ENCODE assay signal across 22 cellular contexts in the genomic region with DNA sequence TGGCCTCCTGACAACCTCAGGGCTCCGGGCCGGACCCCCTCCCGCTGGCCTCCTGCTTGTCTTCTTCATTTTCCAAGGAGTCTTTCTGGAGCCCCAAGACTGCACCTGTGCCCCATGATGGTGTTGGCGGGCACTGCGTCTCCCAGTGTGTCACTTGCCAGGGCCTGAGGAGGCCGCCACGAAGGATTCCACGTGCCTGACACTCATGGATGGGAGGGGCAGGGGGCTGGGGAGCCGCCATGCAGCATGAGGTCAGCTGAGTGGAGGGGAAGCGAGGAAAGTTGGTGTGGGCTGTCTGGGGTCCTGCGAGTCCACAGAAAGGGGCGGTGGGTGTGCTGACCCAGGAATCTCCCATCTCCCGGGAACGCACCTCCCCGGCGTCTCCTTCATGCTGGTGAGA.
"Had no signal": no experiment of that assay in that cellular context is flagged by ENCODE, and none has a peak within 500 bp of the region (broad histone marks: within the 10 kb centered on the region; RNA-seq: fewer than 3 reads in every experiment).

No MANE protein-coding gene starts in this region.

- H3K9me3 ChIP-seq: ascending aorta had no signal

- H3K36me3 ChIP-seq: cardiac muscle cell had no signal

- DNase-seq: activated CD4-positive, alpha-beta T cell treated with anti-CD3 and anti-CD28 coated beads for 36 hours; activated CD4-positive, alpha-beta T cell treated with anti-CD3 and anti-CD28 coated beads, Interleukin-2, amount 10 ng/mL, durations not matched to agents 7 days and 5 days; activated CD4-positive, alpha-beta T cell treated with anti-CD3 and anti-CD28 coated beads, Interleukin-2, amount 50 U/mL, for 48 hours; activated CD8-positive, alpha-beta T cell treated with anti-CD3 and anti-CD28 coated beads, Interleukin-2, amount 10 ng/mL, durations not matched to agents 7 days and 5 days; activated gamma-delta T cell; activated naive CD4-positive, alpha-beta T cell treated with Interleukin-2 at 50 U/mL for 16 hours; activated naive CD8-positive, alpha-beta T cell treated with anti-CD3 and anti-CD28 coated beads, Interleukin-2, amount 10 ng/mL, durations not matched to agents 7 days and 5 days; activated T-cell treated with anti-CD3 and anti-CD28 coated beads, Interleukin-2, amount 50 U/mL, for 24 hours; amygdala; NCI-H187; NCI-H510A; NCI-H526; NCI-H748 treated with DMSO at 0.1 percent for 48 hours; NK-92 treated with Interleukin-12 subunit alpha and Interleukin-12 subunit beta, amount 100 ng/mL, for 24 hours; PC-9; T1000 had no signal

- H3K36me3 Mint-ChIP-seq: activated naive CD4-positive, alpha-beta T cell treated with anti-CD3 and anti-CD28 coated beads, Interleukin-2, amount 50 U/mL, for 24 hours; activated naive CD8-positive, alpha-beta T cell treated with anti-CD3 and anti-CD28 coated beads, Interleukin-2, amount 10 ng/mL, durations not matched to agents 7 days and 5 days had no signal

- H3K4me1 Mint-ChIP-seq: activated CD4-positive, alpha-beta T cell treated with anti-CD3 and anti-CD28 coated beads for 36 hours; activated CD4-positive, alpha-beta T cell treated with anti-CD3 and anti-CD28 coated beads, Interleukin-2, amount 10 ng/mL, durations not matched to agents 7 days and 5 days; activated naive CD4-positive, alpha-beta T cell treated with anti-CD3 and anti-CD28 coated beads, Interleukin-2, amount 50 U/mL, for 24 hours; activated naive CD8-positive, alpha-beta T cell treated with anti-CD3 and anti-CD28 coated beads, Interleukin-2, amount 10 ng/mL, durations not matched to agents 7 days and 5 days had no signal

- H3K27ac ChIP-seq: cardiac muscle cell, PC-9 had no signal

- ATAC-seq: activated CD4-positive, alpha-beta T cell treated with anti-CD3 and anti-CD28 coated beads for 36 hours; activated CD8-positive, alpha-beta T cell treated with anti-CD3 and anti-CD28 coated beads, Interleukin-2, amount 10 ng/mL, durations not matched to agents 7 days and 5 days; Right ventricle myocardium inferior had no signal

- H3K27me3 ChIP-seq: ascending aorta, cardiac muscle cell had no signal

- H3K9me3 Mint-ChIP-seq: activated naive CD4-positive, alpha-beta T cell treated with anti-CD3 and anti-CD28 coated beads, Interleukin-2, amount 50 U/mL, for 24 hours; activated naive CD8-positive, alpha-beta T cell treated with anti-CD3 and anti-CD28 coated beads, Interleukin-2, amount 10 ng/mL, durations not matched to agents 7 days and 5 days; activated T-cell treated with anti-CD3 and anti-CD28 coated beads, Interleukin-2, amount 50 U/mL, for 24 hours; activated T-helper 2 cell treated with anti-CD3 and anti-CD28 coated beads, Interferon-gamma antibody, Interleukin-2, Interleukin-4, amounts not matched to agents 10 μg/mL and 5 μg/mL and 100 μg/mL, durations not matched to agents 14 hours and 24 hours and 36 hours had no signal

- H3K27me3 Mint-ChIP-seq: activated CD4-positive, alpha-beta T cell treated with anti-CD3 and anti-CD28 coated beads, Interleukin-2, amount 10 ng/mL, durations not matched to agents 7 days and 5 days; activated naive CD4-positive, alpha-beta T cell treated with anti-CD3 and anti-CD28 coated beads, Interleukin-2, amount 50 U/mL, for 24 hours had no signal

- FAIRE-seq: RCC 7860 had no signal

- H3K4me2 ChIP-seq: PC-9 had no signal

- H3K4me3 Mint-ChIP-seq: activated CD4-positive, alpha-beta T cell treated with anti-CD3 and anti-CD28 coated beads for 36 hours; activated CD4-positive, alpha-beta T cell treated with anti-CD3 and anti-CD28 coated beads, Interleukin-2, amount 10 ng/mL, durations not matched to agents 7 days and 5 days; activated CD8-positive, alpha-beta T cell treated with anti-CD3 and anti-CD28 coated beads, Interleukin-2, amount 10 ng/mL, durations not matched to agents 7 days and 5 days; activated naive CD4-positive, alpha-beta T cell treated with anti-CD3 and anti-CD28 coated beads, Interleukin-2, amount 50 U/mL, for 24 hours; activated naive CD8-positive, alpha-beta T cell treated with anti-CD3 and anti-CD28 coated beads, Interleukin-2, amount 10 ng/mL, durations not matched to agents 7 days and 5 days; activated T-cell treated with anti-CD3 and anti-CD28 coated beads, Interleukin-2, amount 50 U/mL, for 24 hours had no signal

- H3K27ac Mint-ChIP-seq: activated CD4-positive, alpha-beta T cell treated with anti-CD3 and anti-CD28 coated beads for 36 hours; activated CD4-positive, alpha-beta T cell treated with anti-CD3 and anti-CD28 coated beads, Interleukin-2, amount 10 ng/mL, durations not matched to agents 7 days and 5 days; activated CD8-positive, alpha-beta T cell treated with anti-CD3 and anti-CD28 coated beads, Interleukin-2, amount 10 ng/mL, durations not matched to agents 7 days and 5 days; activated naive CD4-positive, alpha-beta T cell treated with anti-CD3 and anti-CD28 coated beads, Interleukin-2, amount 50 U/mL, for 24 hours; activated naive CD8-positive, alpha-beta T cell treated with anti-CD3 and anti-CD28 coated beads, Interleukin-2, amount 10 ng/mL, durations not matched to agents 7 days and 5 days; activated T-cell treated with anti-CD3 and anti-CD28 coated beads, Interleukin-2, amount 50 U/mL, for 24 hours; activated T-helper 2 cell treated with anti-CD3 and anti-CD28 coated beads, Interferon-gamma antibody, Interleukin-2, Interleukin-4, amounts not matched to agents 10 μg/mL and 5 μg/mL and 100 μg/mL, durations not matched to agents 14 hours and 24 hours and 36 hours had no signal

- H3K4me3 ChIP-seq: ascending aorta, cardiac muscle cell, PC-9 had no signal

- H3K4me1 ChIP-seq: ascending aorta had no signal
